In the genomic region with DNA sequence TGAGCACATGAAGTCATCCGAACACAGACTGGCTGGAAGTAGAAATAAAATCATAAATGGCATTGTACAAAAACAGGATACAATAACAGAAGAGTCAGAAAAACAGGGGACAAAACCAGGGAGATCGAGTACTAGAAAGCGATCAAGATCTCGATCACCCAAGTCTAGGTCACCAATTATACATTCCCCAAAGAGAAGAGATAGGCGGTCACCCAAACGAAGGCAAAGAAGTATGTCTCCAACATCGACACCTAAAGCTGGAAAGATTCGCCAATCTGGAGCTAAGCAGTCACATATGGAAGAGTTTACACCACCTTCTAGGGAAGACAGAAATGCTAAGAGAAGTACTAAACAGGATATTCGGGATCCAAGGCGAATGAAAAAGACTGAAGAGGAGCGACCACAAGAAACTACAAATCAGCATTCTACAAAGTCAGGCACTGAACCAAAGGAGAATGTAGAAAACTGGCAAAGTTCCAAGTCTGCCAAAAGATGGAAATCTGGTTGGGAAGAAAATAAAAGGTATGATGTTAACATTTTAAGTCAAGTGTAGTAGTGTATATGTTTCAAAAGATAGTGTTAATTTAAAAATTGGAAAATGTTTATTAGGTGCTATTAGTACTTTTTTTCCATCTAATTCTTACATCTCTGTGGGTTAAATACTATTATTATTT, we compare ENCODE assay signal across 20 cellular contexts. TPM values are rescaled to one million over a fixed set of nuclear protein-coding genes. Genes with fewer than 3 reads are reported as not detected.
DNase-seq lines count a peak whose midpoint lies in the region; ATAC-seq, FAIRE-seq and TF ChIP-seq lines count a peak whose summit lies in the region.
"Had no signal": no experiment of that assay in that cellular context is flagged by ENCODE, and none has a peak within 500 bp of the region (broad histone marks: within the 10 kb centered on the region; RNA-seq: fewer than 3 reads in every experiment).

No MANE protein-coding gene starts in this region.

- ATAC-seq in HepG2: no peak
- ATAC-seq in right lobe of liver: no peak
- no peak for ATAC-seq in GM12878
- no peak for ATAC-seq in effector memory CD8-positive, alpha-beta T cell (replicated peaks)
- ATAC-seq: left ventricle myocardium superior, pancreas had no signal

- H3K9me3 Mint-ChIP-seq in H9: no peaks in the 10 kb centered on the region; a peak in 1 of 5 replicates
- no peaks in the 10 kb centered on the region for H3K9me3 Mint-ChIP-seq in effector memory CD8-positive, alpha-beta T cell

- no peaks in the 10 kb centered on the region for H3K23me2 ChIP-seq in H9 (ENCODE audit: insufficient read length, low read depth, low read length, poor library complexity, severe bottlenecking)

- H3K4me3 ChIP-seq in HepG2 (replicated peaks in 1 of 3; ENCODE audit: insufficient read depth in 1 of 3, low read depth in 2 of 3, low read length in 3 of 3) (no peak overlapping the region), right lobe of liver (no peak overlapping the region), GM12878 (no peak overlapping the region), transverse colon (no peak overlapping the region)
- H3K4me3 ChIP-seq: BLaER1, esophagus muscularis mucosa, pancreas, thoracic aorta had no signal

- H2BK15ac ChIP-seq in H9 (ENCODE audit: low read depth, low read length): no peak overlapping the region

- no peaks in the 10 kb centered on the region for H3K27me3 ChIP-seq in HepG2 (ENCODE audit: control insufficient read depth in 1 of 2, insufficient read depth in 2 of 2, low read length in 2 of 2)
- H3K27me3 ChIP-seq in right lobe of liver: no peaks in the 10 kb centered on the region
- H3K27me3 ChIP-seq in H9 (ENCODE audit: insufficient read depth, low read length): no peaks in the 10 kb centered on the region
- H3K27me3 ChIP-seq in GM12878 (replicated peaks in 1 of 2; ENCODE audit: control insufficient read depth in 2 of 2, insufficient read depth in 2 of 2, low read length in 1 of 2): no peaks in the 10 kb centered on the region
- no peaks in the 10 kb centered on the region for H3K27me3 ChIP-seq in transverse colon
- H3K27me3 ChIP-seq: BLaER1, esophagus muscularis mucosa, pancreas had no signal

- no peak overlapping the region for H4K5ac ChIP-seq in H9 (ENCODE audit: insufficient read length, low read depth, low read length)

- peaks cover 47% of the 10 kb centered on the region for H3K79me2 ChIP-seq in HepG2 (ENCODE audit: insufficient read depth, low read length)
- peaks cover 15% of the 10 kb centered on the region; the same call in 1 of the 2 replicates for H3K79me2 ChIP-seq in H9 (ENCODE audit: insufficient read depth, low read length)
- H3K79me2 ChIP-seq in GM12878 (ENCODE audit: control insufficient read depth, insufficient read depth, low read length): peaks cover 82% of the 10 kb centered on the region

- H3K27ac Mint-ChIP-seq in H9: peak overlapping the region in 2 of 3 experiments; percentile 1 to 11; a peak in 2 of 7 replicates
- H3K27ac Mint-ChIP-seq in effector memory CD8-positive, alpha-beta T cell: peak overlapping the region in 1 of 2 donors; percentile 20

- POLR2A ChIA-PET in HepG2 (lab: Yijun Ruan, JAX): interaction anchor here (1.6 kb wide), 1 partner anchor 10 kb away, joined by 6 read pairs; the partner anchor contains the start of gene PCF11
- POLR2A ChIA-PET in GM12878 (lab: Charles Lee): interaction anchor here (1.9 kb wide), 1 partner anchor 10 kb away, joined by 7 read pairs; the partner anchor contains the start of gene PCF11

- H2AFZ ChIP-seq in HepG2 (ENCODE audit: low read length) (no peak overlapping the region), H9 (ENCODE audit: low read length) (no peak overlapping the region), GM12878 (ENCODE audit: control insufficient read depth, low read depth, low read length) (no peak overlapping the region)

- H3K4me1 Mint-ChIP-seq in H9: peaks cover 23 to 27% of the 10 kb centered on the region in 2 experiments
- H3K4me1 Mint-ChIP-seq in effector memory CD8-positive, alpha-beta T cell (ENCODE audit: low read depth in 2 of 2): peaks cover 44 to 69% of the 10 kb centered on the region in 2 donors

- H3K27ac ChIP-seq in HepG2 (ENCODE audit: extremely low read length, insufficient read depth, low read length): no peak overlapping the region
- no peak overlapping the region for H3K27ac ChIP-seq in right lobe of liver
- H3K27ac ChIP-seq in H9 (ENCODE audit: insufficient read length, low read depth, low read length): no peak overlapping the region
- H3K27ac ChIP-seq in GM12878 (ENCODE audit: control insufficient read depth, insufficient read depth): no peak overlapping the region
- H3K27ac ChIP-seq in transverse colon: no peak overlapping the region
- H3K27ac ChIP-seq: BLaER1, esophagus muscularis mucosa, pancreas, RWPE1, thoracic aorta had no signal

- no peak overlapping the region for H3T11ph ChIP-seq in H9 (ENCODE audit: low read length)

- H3K79me1 ChIP-seq in H9 (ENCODE audit: insufficient read depth, low read depth, low read length, poor library complexity, severe bottlenecking): peaks cover 3% of the 10 kb centered on the region

- intact Hi-C loops in HepG2 (cut with micrococcal nuclease; ENCODE audit: unreplicated experiment): no loop called here
- intact Hi-C loops in right lobe of liver (cut with DNase I): no loop called here
- intact Hi-C loops in GM12878 (cut with micrococcal nuclease; ENCODE audit: unreplicated experiment): no loop called here
- intact Hi-C loops in transverse colon (cut with DNase I; ENCODE audit: low total_unique reads): no loop called here

- H4K20me1 ChIP-seq in HepG2 (ENCODE audit: insufficient read depth, low read length) (no peaks in the 10 kb centered on the region; the same call in 1 of the 2 replicates), H9 (ENCODE audit: control insufficient read depth, insufficient read depth, insufficient read length) (no peaks in the 10 kb centered on the region), GM12878 (ENCODE audit: control insufficient read depth, insufficient read depth) (peaks cover 3% of the 10 kb centered on the region; the same call in 1 of the 2 replicates)

- no peak overlapping the region for H2BK120ac ChIP-seq in H9 (ENCODE audit: low read depth, low read length, poor library complexity, severe bottlenecking)

- FAIRE-seq in HepG2 (lab: Jason Lieb, UNC): no peak
- no peak for FAIRE-seq in GM12878 (lab: Jason Lieb, UNC)
- FAIRE-seq: pancreas, TTC549 had no signal

- H3K9ac ChIP-seq in HepG2 (ENCODE audit: insufficient read depth, low read depth, low read length) (no peak overlapping the region), H9 (ENCODE audit: extremely low read depth, insufficient read length, low read length) (no peak overlapping the region), GM12878 (ENCODE audit: control insufficient read depth, insufficient read depth, low read length) (no peak overlapping the region)
- H3K9ac ChIP-seq: BLaER1 had no signal

- SMC1A ChIA-PET in GM12878 (lab: Charles Lee; ENCODE audit: uncharacterized antibody, unreplicated experiment): no interaction called here

- RAD21 ChIA-PET in GM12878 (lab: Charles Lee; ENCODE audit: unreplicated experiment): no interaction called here

- peaks cover 16 to 35% of the 10 kb centered on the region in 2 experiments for H3K36me3 ChIP-seq in HepG2 (replicated peaks in 1 of 2; ENCODE audit: control insufficient read depth in 1 of 2, insufficient read depth in 2 of 2, low read length in 2 of 2)
- peaks cover 0 to 57% (median 16%) of the 10 kb centered on the region in 4 donors for H3K36me3 ChIP-seq in right lobe of liver
- H3K36me3 ChIP-seq in GM12878 (ENCODE audit: control insufficient read depth in 2 of 2, insufficient read depth in 2 of 2, low read length in 1 of 2): peaks cover 14 to 60% of the 10 kb centered on the region in 2 experiments
- peaks cover 0 to 56% (median 28%) of the 10 kb centered on the region in 4 donors for H3K36me3 ChIP-seq in transverse colon

- no peak overlapping the region for H3K56ac ChIP-seq in H9 (ENCODE audit: insufficient read length, low read depth, low read length)

- WGBS in HepG2 (ENCODE audit: low lambda C conversion rate): 97% methylated on average over 11 of the region's 11 CpGs
- 93% methylated on average over 10 of the region's 11 CpGs for WGBS in right lobe of liver (ENCODE audit: insufficient coverage, low coverage, low lambda C conversion rate, missing lambda C conversion rate)
- WGBS in H9 (ENCODE audit: extremely low coverage, insufficient read length, low lambda C conversion rate): no CpG with 5 or more reads among the region's 11 CpGs
- WGBS in GM12878 (ENCODE audit: insufficient coverage, insufficient replicate concordance, low lambda C conversion rate, missing lambda C conversion rate): 96% methylated on average over 11 of the region's 11 CpGs
- 95% methylated on average over 10 to 11 of the region's 11 CpGs for WGBS in transverse colon (ENCODE audit: low coverage in 1 of 2), 2 donors

- H3K4me1 ChIP-seq in HepG2 (ENCODE audit: insufficient read depth, low read length) (peaks cover 42% of the 10 kb centered on the region), right lobe of liver (peaks cover 0 to 31% (median 8%) of the 10 kb centered on the region in 4 donors), H9 (ENCODE audit: insufficient read depth, low read length) (no peaks in the 10 kb centered on the region), GM12878 (ENCODE audit: control insufficient read depth, insufficient read depth, low read length) (peaks cover 4% of the 10 kb centered on the region), transverse colon (peaks cover 24 to 39% (median 36%) of the 10 kb centered on the region in 4 donors)

- H3K23ac ChIP-seq in H9 (ENCODE audit: insufficient read length, low read depth, low read length): no peak overlapping the region

- TF ChIP-seq EP300 in HepG2 (IDR thresholded peaks at IDR 0.05; ENCODE audit: low read depth in 2 of 2, low read length in 2 of 2) (no peak), HepG2 (CRISPR knock-in tag; IDR thresholded peaks at IDR 0.05; ENCODE audit: borderline replicate concordance) (no peak), GM12878 (IDR thresholded peaks at IDR 0.05; ENCODE audit: borderline replicate concordance in 1 of 2, control insufficient read depth in 1 of 2, low read depth in 2 of 2, low read length in 2 of 2) (no peak), transverse colon (IDR thresholded peaks at IDR 0.05; ENCODE audit: low read depth) (no peak)

- no peak overlapping the region for H3K14ac ChIP-seq in H9 (ENCODE audit: insufficient read depth, low read length)

- H3K4me2 ChIP-seq in HepG2 (ENCODE audit: low read depth, low read length) (no peak overlapping the region), H9 (ENCODE audit: insufficient read depth, insufficient read length, low read length) (no peak overlapping the region), GM12878 (ENCODE audit: control insufficient read depth, insufficient read depth) (no peak overlapping the region)
- H3K4me2 ChIP-seq: BLaER1 had no signal

- no peak overlapping the region for H2BK12ac ChIP-seq in H9 (ENCODE audit: insufficient read length, low read depth, low read length)

- TF ChIP-seq RAD21 in HepG2 (CRISPR knock-in tag; IDR thresholded peaks at IDR 0.05): no peak
- TF ChIP-seq RAD21 in GM12878 (IDR thresholded peaks at IDR 0.05; ENCODE audit: insufficient read depth, low read depth, low read length): no peak

- H3K36me3 Mint-ChIP-seq in H9 (ENCODE audit: insufficient read depth in 1 of 3, low read depth in 3 of 3): peaks cover 48 to 82% (median 77%) of the 10 kb centered on the region in 3 experiments
- H3K36me3 Mint-ChIP-seq in effector memory CD8-positive, alpha-beta T cell (ENCODE audit: insufficient read depth): peaks cover 82% of the 10 kb centered on the region

- H2BK20ac ChIP-seq in H9 (ENCODE audit: low read depth, low read length, poor library complexity, severe bottlenecking): no peak overlapping the region

- no peak for DNase-seq in HepG2 (ENCODE audit: low spot score)
- no peak for DNase-seq in right lobe of liver
- DNase-seq in H9: no peak
- DNase-seq in GM12878 (ENCODE audit: low read depth, low spot score): no peak
- DNase-seq in transverse colon: no peak
- no peak for DNase-seq in RKO (ENCODE audit: low spot score)
- DNase-seq in effector memory CD8-positive, alpha-beta T cell: no peak
- DNase-seq: activated naive CD4-positive, alpha-beta T cell; DMS79; HCEC 1CT; left ventricle myocardium superior; NCI-H1417 treated with DMSO at 0.1 percent for 48 hours; NCI-H82; pancreas; stimulated activated CD4-positive, alpha-beta T cell treated with anti-CD3 and anti-CD28 coated beads, Interleukin-4, amount 100 ng/mL, for 1 hour had no signal

- H4K91ac ChIP-seq in H9 (ENCODE audit: insufficient read length, low read depth, low read length): no peak overlapping the region

- BruUV-seq in HepG2 (replicated peaks; lab: Mats Ljungman, UMichigan): TSS peak; percentile 7
- TSS peak; percentile 15 for BruUV-seq in GM12878 (replicated peaks; lab: Mats Ljungman, UMichigan)

- in situ Hi-C loops in HepG2 (cut with HindIII; ENCODE audit: extremely low pct_ligation_motif_present, low pct_unique_long_range_greater_than_20kb) (loop anchor here (10.0 kb wide), 1 partner anchor 262 kb away; the partner anchor contains the start of genes DDIAS and PRCP), GM12878 (cut with MboI) (no loop called here), transverse colon (cut with MboI; ENCODE audit: low pct_ligation_motif_present in 1 of 4, low pct_unique_long_range_greater_than_20kb in 1 of 4, low sequenced_read_pairs in 3 of 4) (loop anchor here in 1 of 4 donors (25.0 kb wide), 1 partner anchor 254 kb away; the partner anchor contains the start of genes DDIAS and PRCP)

- TF ChIP-seq POLR2A in HepG2 (IDR thresholded peaks at IDR 0.05; ENCODE audit: insufficient read depth in 1 of 2, low read depth in 2 of 2, low read length in 2 of 2): no peak
- no peak for TF ChIP-seq POLR2A in right lobe of liver (IDR thresholded peaks at IDR 0.05)
- TF ChIP-seq POLR2A in GM12878 (IDR thresholded peaks at IDR 0.05; ENCODE audit: low read depth, low read length): no peak
- TF ChIP-seq POLR2A in transverse colon (IDR thresholded peaks at IDR 0.05): peak; percentile 21

- H3K27me3 Mint-ChIP-seq in H9 (ENCODE audit: low read depth): no peaks in the 10 kb centered on the region
- H3K27me3 Mint-ChIP-seq in effector memory CD8-positive, alpha-beta T cell: no peaks in the 10 kb centered on the region

- H2AK5ac ChIP-seq in H9 (ENCODE audit: insufficient read length, low read length): no peak overlapping the region

- H4K8ac ChIP-seq in H9 (replicated peaks; ENCODE audit: insufficient read length, low read depth, low read length): no peak overlapping the region

- no peak overlapping the region for H3K4me3 Mint-ChIP-seq in H9
- peak overlapping the region in 1 of 2 donors; percentile 7 for H3K4me3 Mint-ChIP-seq in effector memory CD8-positive, alpha-beta T cell

- CTCF ChIA-PET in HepG2 (lab: Yijun Ruan, JAX; ENCODE audit: low intra/inter-chr PET ratio, low total read pairs) (no interaction called here), GM12878 (lab: Yijun Ruan, JAX) (no interaction called here)

- no peak overlapping the region for H2BK5ac ChIP-seq in H9 (ENCODE audit: insufficient read length, low read length)

- H3K4ac ChIP-seq in H9 (ENCODE audit: low read depth, low read length): no peak overlapping the region

- no peak for TF ChIP-seq CTCF in HepG2 (CRISPR knock-in tag; IDR thresholded peaks at IDR 0.05)
- TF ChIP-seq CTCF in right lobe of liver (IDR thresholded peaks at IDR 0.05): no peak
- no peak for TF ChIP-seq CTCF in H9 (conservative IDR thresholded peaks at IDR 0.05)
- no peak for TF ChIP-seq CTCF in GM12878 (IDR thresholded peaks at IDR 0.05 in 2 of 3, conservative IDR thresholded peaks at IDR 0.05 in 1 of 3; ENCODE audit: control insufficient read depth in 2 of 3, extremely low read depth in 1 of 3, insufficient read depth in 1 of 3, low read depth in 3 of 3, low read length in 3 of 3)
- no peak for TF ChIP-seq CTCF in transverse colon (IDR thresholded peaks at IDR 0.05)

- no peaks in the 10 kb centered on the region for H3K9me3 ChIP-seq in HepG2 (ENCODE audit: low read length)
- no peaks in the 10 kb centered on the region for H3K9me3 ChIP-seq in right lobe of liver
- no peaks in the 10 kb centered on the region for H3K9me3 ChIP-seq in H9 (ENCODE audit: control insufficient read depth, low read depth, low read length)
- H3K9me3 ChIP-seq in GM12878 (replicated peaks; ENCODE audit: control insufficient read depth, insufficient read depth, low read length): no peaks in the 10 kb centered on the region; the same call in 1 of the 3 replicates
- H3K9me3 ChIP-seq in transverse colon: no peaks in the 10 kb centered on the region
- H3K9me3 ChIP-seq: esophagus muscularis mucosa, pancreas, thoracic aorta had no signal

- no peak overlapping the region for H3K18ac ChIP-seq in H9 (ENCODE audit: insufficient read length, low read depth, low read length)

RNA-seq across cellular contexts. Expression of gene PCF11, which starts 9.4 kb away (rescaled TPM):
- 43.1 and 47.7 TPM in 2 replicates for total RNA-seq in HepG2 (2016; rRNA removed; fragmentation: Illumina TruSeq; extraction: Trizol)
- 3.9 and 5.6 TPM in 2 replicates for total RNA-seq in HepG2 (2016; cell fraction: cytosol; rRNA removed; fragmentation: Illumina TruSeq; extraction: Trizol; ENCODE audit: low read depth)
- 41.6 and 49.1 TPM in 2 replicates for total RNA-seq in HepG2 (2016; cell fraction: insoluble cytoplasmic fraction; rRNA removed; fragmentation: Illumina TruSeq; extraction: Trizol)
- 14.1 and 19.4 TPM in 2 replicates for total RNA-seq in HepG2 (2016; cell fraction: membrane; rRNA removed; fragmentation: Illumina TruSeq; extraction: Trizol)
- 95.0 and 105 TPM in 2 replicates for total RNA-seq in HepG2 (2016; cell fraction: nucleus; rRNA removed; fragmentation: Illumina TruSeq; extraction: Trizol)
- polyA plus RNA-seq in HepG2 (2011; rRNA removed): 37.3 and 40.3 TPM in 2 replicates
- polyA plus RNA-seq in HepG2 (2011; cell fraction: cytosol; rRNA removed): 18.8 and 21.4 TPM in 2 replicates
- 99.2 and 102 TPM in 2 replicates for polyA plus RNA-seq in HepG2 (2011; cell fraction: nucleus; rRNA removed)
- 29.5 and 35.9 TPM in 2 replicates for polyA plus RNA-seq in HepG2 (2012)
- polyA plus RNA-seq in HepG2 (2016; cell fraction: cytosol; fragmentation: Illumina TruSeq; extraction: Trizol; ENCODE audit: low read depth): 2.8 and 2.9 TPM in 2 replicates
- 27.5 and 31.2 TPM in 2 replicates for polyA plus RNA-seq in HepG2 (2016; cell fraction: insoluble cytoplasmic fraction; fragmentation: Illumina TruSeq; extraction: Trizol; ENCODE audit: low read depth)
- 7.3 and 8.2 TPM in 2 replicates for polyA plus RNA-seq in HepG2 (2016; cell fraction: membrane; fragmentation: Illumina TruSeq; extraction: Trizol; ENCODE audit: low read depth)
- 101 and 108 TPM in 2 replicates for polyA plus RNA-seq in HepG2 (2016; cell fraction: nucleus; fragmentation: Illumina TruSeq; extraction: Trizol; ENCODE audit: insufficient read depth, low read depth)
- polyA minus RNA-seq in HepG2 (2011; rRNA and poly(A)+ RNA removed; ENCODE audit: low replicate concordance): 31.9 and 52.6 TPM in 2 replicates
- polyA minus RNA-seq in HepG2 (2011; cell fraction: cytosol; rRNA and poly(A)+ RNA removed): 16.3 and 17.7 TPM in 2 replicates
- 150 and 158 TPM in 2 replicates for polyA minus RNA-seq in HepG2 (2011; cell fraction: nucleus; rRNA and poly(A)+ RNA removed)
- 10 to 100 TPM; 16.0 to 23.1 (median 18.9) TPM for total RNA-seq in right lobe of liver
- 47.4 and 50.9 TPM in 2 replicates for total RNA-seq in H9 (2021)
- 240 TPM in 2 replicates for total RNA-seq in GM12878 (2013; cell fraction: nucleolus; rRNA removed)
- 43.2 and 51.2 TPM in 2 replicates for total RNA-seq in GM12878 (2014; rRNA removed)
- total RNA-seq in GM12878 (2014; rRNA removed; fragmentation: Illumina TruSeq; extraction: Trizol): 65.4 and 68.4 TPM in 2 replicates
- 56.2 and 59.2 TPM in 2 replicates for total RNA-seq in GM12878 (2021)
- polyA plus RNA-seq in GM12878 (2011; ENCODE audit: low read depth): 22.5 TPM
- polyA plus RNA-seq in GM12878 (2011; rRNA removed): 90.4 and 129 TPM in 2 replicates
- 48.7 and 66.2 TPM in 2 replicates for polyA plus RNA-seq in GM12878 (2011; cell fraction: cytosol; rRNA removed)
- polyA plus RNA-seq in GM12878 (2011; cell fraction: nucleus; rRNA removed): 174 and 185 TPM in 2 replicates
- 43.7 and 50.5 TPM in 2 replicates for polyA plus RNA-seq in GM12878 (2012)
- 52.8 and 60.5 TPM in 2 replicates for polyA plus RNA-seq in GM12878 (2014; fragmentation: Illumina TruSeq; extraction: Trizol)
- polyA plus RNA-seq in GM12878 (2014; fragmentation: Nextera tagmentation; extraction: Ambion mirVana): 10 to 100 TPM in 1 of 2 experiments, 1 to 10 TPM in 1; 9.2 to 10.1 TPM
- 58.3 and 60.7 TPM in 2 replicates for polyA plus RNA-seq in GM12878 (2014; rRNA removed)
- 10 to 100 TPM; 20.9 to 22.8 TPM for polyA plus RNA-seq in GM12878 (2016; fragmentation: Nextera tagmentation; extraction: Ambion mirVana)
- 69.5 and 93.1 TPM in 2 replicates for polyA minus RNA-seq in GM12878 (2011; rRNA and poly(A)+ RNA removed)
- polyA minus RNA-seq in GM12878 (2011; cell fraction: cytosol; rRNA and poly(A)+ RNA removed): 17.2 and 34.0 TPM in 2 replicates
- 150 and 205 TPM in 2 replicates for polyA minus RNA-seq in GM12878 (2011; cell fraction: nucleus; rRNA and poly(A)+ RNA removed)
- 100 to 1,000 TPM in 2 of 4 donors, 10 to 100 TPM in 2; 81.1 to 346 (median 154) TPM for total RNA-seq in transverse colon

RNA-seq across cellular contexts. Expression of gene ANKRD42, which starts 27.2 kb away (rescaled TPM):
- total RNA-seq in HepG2 (2016; rRNA removed; fragmentation: Illumina TruSeq; extraction: Trizol): 3.7 and 3.8 TPM in 2 replicates
- total RNA-seq in HepG2 (2016; cell fraction: cytosol; rRNA removed; fragmentation: Illumina TruSeq; extraction: Trizol; ENCODE audit: low read depth): 1.2 and 2.2 TPM in 2 replicates
- total RNA-seq in HepG2 (2016; cell fraction: insoluble cytoplasmic fraction; rRNA removed; fragmentation: Illumina TruSeq; extraction: Trizol): 2.7 and 3.8 TPM in 2 replicates
- 2.2 and 2.5 TPM in 2 replicates for total RNA-seq in HepG2 (2016; cell fraction: membrane; rRNA removed; fragmentation: Illumina TruSeq; extraction: Trizol)
- 2.9 and 3.5 TPM in 2 replicates for total RNA-seq in HepG2 (2016; cell fraction: nucleus; rRNA removed; fragmentation: Illumina TruSeq; extraction: Trizol)
- 2.2 and 2.4 TPM in 2 replicates for polyA plus RNA-seq in HepG2 (2011; rRNA removed)
- polyA plus RNA-seq in HepG2 (2011; cell fraction: cytosol; rRNA removed): 1.1 and 1.6 TPM in 2 replicates
- 1.2 and 1.9 TPM in 2 replicates for polyA plus RNA-seq in HepG2 (2011; cell fraction: nucleus; rRNA removed)
- polyA plus RNA-seq in HepG2 (2012): 1.7 and 1.8 TPM in 2 replicates
- polyA plus RNA-seq in HepG2 (2016; cell fraction: cytosol; fragmentation: Illumina TruSeq; extraction: Trizol; ENCODE audit: low read depth): 0.21 and 0.26 TPM in 2 replicates
- polyA plus RNA-seq in HepG2 (2016; cell fraction: insoluble cytoplasmic fraction; fragmentation: Illumina TruSeq; extraction: Trizol; ENCODE audit: low read depth): 3.8 and 4.2 TPM in 2 replicates
- polyA plus RNA-seq in HepG2 (2016; cell fraction: membrane; fragmentation: Illumina TruSeq; extraction: Trizol; ENCODE audit: low read depth): 0.85 TPM in 2 replicates
- 4.0 and 4.6 TPM in 2 replicates for polyA plus RNA-seq in HepG2 (2016; cell fraction: nucleus; fragmentation: Illumina TruSeq; extraction: Trizol; ENCODE audit: insufficient read depth, low read depth)
- polyA minus RNA-seq in HepG2 (2011; rRNA and poly(A)+ RNA removed; ENCODE audit: low replicate concordance): 1.6 and 7.6 TPM in 2 replicates
- 1.8 and 3.0 TPM in 2 replicates for polyA minus RNA-seq in HepG2 (2011; cell fraction: cytosol; rRNA and poly(A)+ RNA removed)
- polyA minus RNA-seq in HepG2 (2011; cell fraction: nucleus; rRNA and poly(A)+ RNA removed): 1.5 TPM in 2 replicates
- total RNA-seq in right lobe of liver: 1 to 10 TPM; 3.2 to 5.9 (median 3.6) TPM
- 4.9 and 5.1 TPM in 2 replicates for total RNA-seq in H9 (2021)
- 3.8 and 4.2 TPM in 2 replicates for total RNA-seq in GM12878 (2013; cell fraction: nucleolus; rRNA removed)
- total RNA-seq in GM12878 (2014; rRNA removed): 1.7 and 1.9 TPM in 2 replicates
- 1.4 and 1.5 TPM in 2 replicates for total RNA-seq in GM12878 (2014; rRNA removed; fragmentation: Illumina TruSeq; extraction: Trizol)
- 1.4 and 2.9 TPM in 2 replicates for total RNA-seq in GM12878 (2021)
- polyA plus RNA-seq in GM12878 (2011; ENCODE audit: low read depth): 1.3 TPM
- 2.2 and 2.5 TPM in 2 replicates for polyA plus RNA-seq in GM12878 (2011; rRNA removed)
- 0.90 and 1.4 TPM in 2 replicates for polyA plus RNA-seq in GM12878 (2011; cell fraction: cytosol; rRNA removed)
- polyA plus RNA-seq in GM12878 (2011; cell fraction: nucleus; rRNA removed): 1.2 TPM in 2 replicates
- 1.7 TPM in 2 replicates for polyA plus RNA-seq in GM12878 (2012)
- polyA plus RNA-seq in GM12878 (2014; fragmentation: Illumina TruSeq; extraction: Trizol): 1.7 and 2.2 TPM in 2 replicates
- 1 to 10 TPM in 1 of 2 experiments, under 1 TPM in 1; 0.68 to 2.0 TPM for polyA plus RNA-seq in GM12878 (2014; fragmentation: Nextera tagmentation; extraction: Ambion mirVana)
- 1.5 and 1.8 TPM in 2 replicates for polyA plus RNA-seq in GM12878 (2014; rRNA removed)
- 1 to 10 TPM; 3.0 to 3.2 TPM for polyA plus RNA-seq in GM12878 (2016; fragmentation: Nextera tagmentation; extraction: Ambion mirVana)
- polyA minus RNA-seq in GM12878 (2011; rRNA and poly(A)+ RNA removed): 1.5 and 3.3 TPM in 2 replicates
- polyA minus RNA-seq in GM12878 (2011; cell fraction: cytosol; rRNA and poly(A)+ RNA removed): 0.83 and 1.7 TPM in 2 replicates
- polyA minus RNA-seq in GM12878 (2011; cell fraction: nucleus; rRNA and poly(A)+ RNA removed): 0.73 and 1.4 TPM in 2 replicates
- 10 to 100 TPM in 1 of 4 donors, 1 to 10 TPM in 3; 5.6 to 11.5 (median 8.9) TPM for total RNA-seq in transverse colon
